Comparison of ENCODE assay signal across 11 cellular contexts in genomic region chr6:147530132-147531060, GRCh38. TPM values are rescaled to one million over a fixed set of nuclear protein-coding genes. Genes with fewer than 3 reads are reported as not detected.
DNase-seq lines count a peak whose midpoint lies in the region; ATAC-seq, FAIRE-seq and TF ChIP-seq lines count a peak whose summit lies in the region.
"Had no signal": no experiment of that assay in that cellular context is flagged by ENCODE, and none has a peak within 500 bp of the region (broad histone marks: within the 10 kb centered on the region; RNA-seq: fewer than 3 reads in every experiment).

No MANE protein-coding gene starts in this region.

- H3K36me3 Mint-ChIP-seq in brain = peaks cover 6% of the 10 kb centered on the region
- H3K36me3 Mint-ChIP-seq: T-cell had no signal

- TF ChIP-seq POLR2A in GM12892 (IDR thresholded peaks at IDR 0.05; ENCODE audit: low read depth, low read length) = no peak

- H3K9me3 Mint-ChIP-seq in brain = peaks cover 0 to 3% (median 0%) of the 10 kb centered on the region in 5 experiments
- H3K9me3 Mint-ChIP-seq: T-cell had no signal

- peaks cover 37% of the 10 kb centered on the region for H3K4me1 Mint-ChIP-seq in brain

- no peak overlapping the region for H3K4me3 Mint-ChIP-seq in brain
- H3K4me3 Mint-ChIP-seq: T-cell had no signal

- DNase-seq in DMS53 treated with DMSO at 0.1 percent for 48 hours (lab: John Stamatoyannopoulos, UW; ENCODE audit: unreplicated experiment) (peak; percentile 55), superior temporal gyrus (ENCODE audit: extremely low spot score) (no peak), NCI-H524 (lab: John Stamatoyannopoulos, UW) (no peak), GM12892 (ENCODE audit: insufficient read length) (no peak), mucosa of gallbladder (ENCODE audit: low spot score) (no peak)
- DNase-seq: DMS 273 treated with DMSO at 0.1 percent for 48 hours, left ventricle myocardium superior, T-cell had no signal

- peak overlapping the region in 3 of 5 experiments; percentile 5 to 49 (median 42) for H3K27ac Mint-ChIP-seq in brain
- H3K27ac Mint-ChIP-seq: T-cell had no signal

- no peaks in the 10 kb centered on the region for H3K27me3 Mint-ChIP-seq in brain

- ATAC-seq in GM19351 (IDR thresholded peaks at IDR 0.05; ENCODE audit: unreplicated experiment) (peak; percentile 49), HG03457 (IDR thresholded peaks at IDR 0.05; ENCODE audit: unreplicated experiment) (peak; percentile 57)
- ATAC-seq: left ventricle myocardium superior had no signal

- no peak for TF ChIP-seq CTCF in brain (conservative IDR thresholded peaks at IDR 0.05)

- no peak for FAIRE-seq in GM12892 (lab: Jason Lieb, UNC)

RNA-seq across cellular contexts. Expression of gene SAMD5, which starts 21.9 kb away (rescaled TPM):
- 0.17 TPM for polyA plus RNA-seq in brain (ENCODE audit: insufficient read depth, low read depth, low replicate concordance)
- polyA plus RNA-seq in GM12892 (2012; ENCODE audit: missing spikeins) = not detected
- total RNA-seq in mucosa of gallbladder = 7.3 TPM
- total RNA-seq: T-cell had no signal
